In the genomic region with DNA sequence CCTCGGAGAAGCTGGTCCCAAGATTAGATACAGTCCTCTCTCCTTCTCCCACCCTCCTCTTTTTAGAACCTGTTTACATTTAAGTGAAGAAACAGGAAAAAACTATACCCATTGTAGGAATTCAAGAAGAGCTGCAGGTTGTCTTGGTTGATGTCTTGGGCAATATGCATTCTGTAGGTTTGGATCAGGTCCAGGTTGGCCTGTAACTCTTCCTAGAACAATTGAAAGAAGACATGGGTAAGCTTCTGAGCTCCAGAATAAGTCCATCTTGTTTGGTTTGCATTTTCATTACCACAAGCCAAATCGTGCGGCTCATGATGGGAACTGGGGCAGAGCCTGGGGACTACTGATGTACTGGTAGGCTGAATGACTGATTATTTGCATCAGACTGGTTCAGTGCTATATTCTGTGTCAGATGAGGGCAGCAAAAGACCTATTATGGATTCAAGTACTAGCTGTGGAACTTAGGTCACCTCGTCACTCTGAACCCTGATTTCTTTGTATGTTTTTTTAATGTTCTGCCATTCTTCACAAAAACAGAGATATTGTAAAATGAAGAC, we compare ENCODE assay signal across 10 cellular contexts. TPM values are rescaled to one million over a fixed set of nuclear protein-coding genes. Genes with fewer than 3 reads are reported as not detected.
A peak's percentile ranks its signal among the peaks of the same experiment; 100 is the strongest.
DNase-seq lines count a peak whose midpoint lies in the region; ATAC-seq and TF ChIP-seq lines count a peak whose summit lies in the region.
"Had no signal": no experiment of that assay in that cellular context is flagged by ENCODE, and none has a peak within 500 bp of the region (broad histone marks: within the 10 kb centered on the region; RNA-seq: fewer than 3 reads in every experiment).

No MANE protein-coding gene starts in this region.

- TF ChIP-seq EP300 in neural cell (conservative IDR thresholded peaks at IDR 0.05; ENCODE audit: poor library complexity, severe bottlenecking) (no peak), sigmoid colon (IDR thresholded peaks at IDR 0.05) (no peak)

- H3K9me2 ChIP-seq in neural cell (ENCODE audit: insufficient read depth, low read length), result no peaks in the 10 kb centered on the region

- WGBS in sigmoid colon, 2 donors, result 76 to 79% methylated on average over 4 of the region's 4 CpGs

- H3K79me2 ChIP-seq in neural cell (replicated peaks; ENCODE audit: insufficient read depth, low read length), result no peaks in the 10 kb centered on the region

- H3K27me3 ChIP-seq in neural cell (ENCODE audit: insufficient read depth, low read depth, low read length) (no peaks in the 10 kb centered on the region), sigmoid colon (no peaks in the 10 kb centered on the region)

- H3K9ac ChIP-seq in neural cell (ENCODE audit: low read length), result no peak overlapping the region

- TF ChIP-seq RAD21 in neural cell (conservative IDR thresholded peaks at IDR 0.05), result peak; percentile 49

- TF ChIP-seq CTCF in NB4 (IDR thresholded peaks at IDR 0.05; ENCODE audit: low read depth, low read length), result no peak
- no peak for TF ChIP-seq CTCF in neural cell (IDR thresholded peaks at IDR 0.05; ENCODE audit: poor library complexity, severe bottlenecking)
- TF ChIP-seq CTCF in sigmoid colon (IDR thresholded peaks at IDR 0.05), result peak in 1 of 4 experiments; percentile 12

- H3K4me2 ChIP-seq in neural cell (ENCODE audit: low read length), result no peak overlapping the region

- H3K36me3 ChIP-seq in neural cell (ENCODE audit: insufficient read depth, low read length) (no peaks in the 10 kb centered on the region), sigmoid colon (peaks cover 7 to 81% (median 22%) of the 10 kb centered on the region in 4 donors)

- H3F3A ChIP-seq in neural cell (ENCODE audit: insufficient read depth, low read length, poor library complexity, severe bottlenecking), result no peaks in the 10 kb centered on the region

- intact Hi-C loops in sigmoid colon (cut with DNase I), result no loop called here

- H3K9me3 ChIP-seq in neural cell (ENCODE audit: low read length) (no peaks in the 10 kb centered on the region), sigmoid colon (no peaks in the 10 kb centered on the region)

- no peaks in the 10 kb centered on the region for H3K4me1 ChIP-seq in sigmoid colon

- no peaks in the 10 kb centered on the region for H4K20me1 ChIP-seq in neural cell (ENCODE audit: insufficient read depth)

- H3K27ac ChIP-seq in neural cell (ENCODE audit: low read length) (no peak overlapping the region), sigmoid colon (no peak overlapping the region)

- H3K4me3 ChIP-seq in NB4 (ENCODE audit: low read depth, low read length) (no peak overlapping the region), neural cell (ENCODE audit: low read length) (no peak overlapping the region), sigmoid colon (no peak overlapping the region)

- H2AFZ ChIP-seq in neural cell (ENCODE audit: low read depth, low read length), result no peak overlapping the region

- DNase-seq in NCI-H1105 treated with DMSO at 0.1 percent for 48 hours (lab: John Stamatoyannopoulos, UW) (peak; percentile 14), NCI-H1105 (lab: John Stamatoyannopoulos, UW) (no peak), NB4 (ENCODE audit: low read depth) (peak; percentile 43), cerebellar cortex (ENCODE audit: low spot score) (peak; percentile 66), sigmoid colon (no peak), activated T-cell treated with anti-CD3 and anti-CD28 coated beads for 4 hours (no peak)
- DNase-seq: glutamatergic neuron, MM.1S had no signal

- TF ChIP-seq POLR2A in NB4 (IDR thresholded peaks at IDR 0.05; ENCODE audit: extremely low read depth, insufficient read length), result no peak
- no peak for TF ChIP-seq POLR2A in sigmoid colon (IDR thresholded peaks at IDR 0.05)

- no peak for ATAC-seq in GM19324 (IDR thresholded peaks at IDR 0.05; ENCODE audit: low FRiP score, unreplicated experiment)

TF ChIP-seq in neural cell, 6 proteins besides CTCF, POLR2A, EP300 and RAD21:
- peak; percentile 34 for TF ChIP-seq SMC3 (conservative IDR thresholded peaks at IDR 0.05; ENCODE audit: poor library complexity)
- TF ChIP-seq, protein P1, sequence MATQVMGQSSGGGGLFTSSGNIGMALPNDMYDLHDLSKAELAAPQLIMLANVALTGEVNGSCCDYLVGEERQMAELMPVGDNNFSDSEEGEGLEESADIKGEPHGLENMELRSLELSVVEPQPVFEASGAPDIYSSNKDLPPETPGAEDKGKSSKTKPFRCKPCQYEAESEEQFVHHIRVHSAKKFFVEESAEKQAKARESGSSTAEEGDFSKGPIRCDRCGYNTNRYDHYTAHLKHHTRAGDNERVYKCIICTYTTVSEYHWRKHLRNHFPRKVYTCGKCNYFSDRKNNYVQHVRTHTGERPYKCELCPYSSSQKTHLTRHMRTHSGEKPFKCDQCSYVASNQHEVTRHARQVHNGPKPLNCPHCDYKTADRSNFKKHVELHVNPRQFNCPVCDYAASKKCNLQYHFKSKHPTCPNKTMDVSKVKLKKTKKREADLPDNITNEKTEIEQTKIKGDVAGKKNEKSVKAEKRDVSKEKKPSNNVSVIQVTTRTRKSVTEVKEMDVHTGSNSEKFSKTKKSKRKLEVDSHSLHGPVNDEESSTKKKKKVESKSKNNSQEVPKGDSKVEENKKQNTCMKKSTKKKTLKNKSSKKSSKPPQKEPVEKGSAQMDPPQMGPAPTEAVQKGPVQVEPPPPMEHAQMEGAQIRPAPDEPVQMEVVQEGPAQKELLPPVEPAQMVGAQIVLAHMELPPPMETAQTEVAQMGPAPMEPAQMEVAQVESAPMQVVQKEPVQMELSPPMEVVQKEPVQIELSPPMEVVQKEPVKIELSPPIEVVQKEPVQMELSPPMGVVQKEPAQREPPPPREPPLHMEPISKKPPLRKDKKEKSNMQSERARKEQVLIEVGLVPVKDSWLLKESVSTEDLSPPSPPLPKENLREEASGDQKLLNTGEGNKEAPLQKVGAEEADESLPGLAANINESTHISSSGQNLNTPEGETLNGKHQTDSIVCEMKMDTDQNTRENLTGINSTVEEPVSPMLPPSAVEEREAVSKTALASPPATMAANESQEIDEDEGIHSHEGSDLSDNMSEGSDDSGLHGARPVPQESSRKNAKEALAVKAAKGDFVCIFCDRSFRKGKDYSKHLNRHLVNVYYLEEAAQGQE (IDR thresholded peaks at IDR 0.05; ENCODE audit: borderline replicate concordance), result no peak

RNA-seq across cellular contexts. Expression of a gene that starts 20.3 kb away (rescaled TPM):
- 0.33 TPM in 1 of 2 replicates, not detected in the other for polyA plus RNA-seq in neural cell
- not detected in 2 replicates for polyA minus RNA-seq in neural cell
- under 1 TPM in 2 of 4 donors, not detected in 2; 0.54 to 0.55 TPM for total RNA-seq in sigmoid colon
- polyA plus RNA-seq in sigmoid colon, result 1 to 10 TPM in 1 of 3 donors, under 1 TPM in 1, not detected in 1; 0.46 to 3.4 TPM

Comparison
In these comparisons a context has a peak if more than half of its experiments do, and no peak if none do; other contexts are left out.
1. DNase-seq: peak in NCI-H1105 treated with DMSO at 0.1 percent for 48 hours (single experiment), NB4 (single experiment) and cerebellar cortex (single experiment); none in NCI-H1105 (single experiment), sigmoid colon (single experiment) and activated T-cell treated with anti-CD3 and anti-CD28 coated beads for 4 hours (single experiment).